Comparison of ENCODE assay signal across 9 cellular contexts in the genomic region with DNA sequence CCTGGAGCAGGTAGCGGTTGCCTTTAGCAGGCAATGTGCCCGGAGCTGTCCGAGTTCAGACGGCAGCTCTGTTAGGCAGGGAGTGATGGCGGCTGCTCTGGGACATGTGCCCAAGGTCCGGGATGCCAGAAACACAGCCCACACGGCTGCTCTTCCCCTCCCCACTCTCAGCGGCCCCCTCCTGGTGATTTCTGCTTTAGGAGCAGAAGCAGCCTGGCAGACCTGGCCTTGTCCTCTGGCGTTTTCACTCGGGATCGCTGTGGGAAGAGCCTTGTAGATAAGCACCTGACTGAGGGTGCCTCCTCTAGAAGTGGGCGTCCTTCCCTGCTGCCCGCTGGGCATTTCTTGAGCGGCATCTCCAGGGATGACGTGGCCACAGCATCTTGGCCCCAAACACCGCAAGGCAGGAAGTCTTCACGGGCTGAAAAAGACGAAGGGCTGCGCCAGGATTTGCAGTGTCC.
A peak's percentile ranks its signal among the peaks of the same experiment; 100 is the strongest.
DNase-seq lines count a peak whose midpoint lies in the region; TF ChIP-seq lines count a peak whose summit lies in the region.
"Had no signal": no experiment of that assay in that cellular context is flagged by ENCODE, and none has a peak within 500 bp of the region (broad histone marks: within the 10 kb centered on the region; RNA-seq: fewer than 3 reads in every experiment).

No MANE protein-coding gene starts in this region.

- no peak overlapping the region for H3K23ac ChIP-seq in mesenchymal stem cell (ENCODE audit: low read length in 2 of 2)

- H3K4me3 ChIP-seq in choroid plexus epithelial cell (ENCODE audit: low read depth, low read length): no peak overlapping the region
- H3K4me3 ChIP-seq in mesenchymal stem cell (ENCODE audit: insufficient read depth in 1 of 2, low read depth in 1 of 2, low read length in 2 of 2): peak overlapping the region in 1 of 2 experiments; percentile 68
- H3K4me3 ChIP-seq in vagina: peak overlapping the region; percentile 25 to 27
- H3K4me3 ChIP-seq: GM12878 had no signal

- no peak overlapping the region for H2BK120ac ChIP-seq in mesenchymal stem cell (ENCODE audit: low read depth, low read length)

- H2BK12ac ChIP-seq in mesenchymal stem cell (ENCODE audit: low read length in 2 of 2): no peak overlapping the region

- H3K27ac ChIP-seq in mesenchymal stem cell (ENCODE audit: low read length, poor library complexity, severe bottlenecking) (no peak overlapping the region), vagina (peak overlapping the region; percentile 17)

- no peak overlapping the region for H2BK5ac ChIP-seq in mesenchymal stem cell (ENCODE audit: low read depth, low read length, poor library complexity, severe bottlenecking)

- H3K4me2 ChIP-seq in mesenchymal stem cell (ENCODE audit: low read length, poor library complexity, severe bottlenecking): no peak overlapping the region

- no peaks in the 10 kb centered on the region for H3K9me3 ChIP-seq in mesenchymal stem cell (ENCODE audit: control insufficient read depth, low read length)
- H3K9me3 ChIP-seq in vagina: no peaks in the 10 kb centered on the region

- WGBS in mesenchymal stem cell: 86% methylated on average over 19 of the region's 19 CpGs

- DNase-seq in M059J (ENCODE audit: low read depth) (peak; percentile 93), choroid plexus epithelial cell (ENCODE audit: low read depth) (peak; percentile 20), mesenchymal stem cell (no peak), vagina (ENCODE audit: extremely low spot score in 2 of 2) (no peak), GF-D8 (lab: John Stamatoyannopoulos, UW) (no peak), GDM1 (lab: John Stamatoyannopoulos, UW) (no peak)
- DNase-seq in activated CD8-positive, alpha-beta memory T cell treated with anti-CD3 and anti-CD28 coated beads, Interleukin-2, amount 50 U/mL, for 4 hours: no peak
- DNase-seq: activated CD4-positive, alpha-beta T cell treated with anti-CD3 and anti-CD28 coated beads, Interleukin-2, amount 50 U/mL, for 48 hours had no signal

- TF ChIP-seq CTCF in choroid plexus epithelial cell (conservative IDR thresholded peaks at IDR 0.05; ENCODE audit: low read depth, low read length) (peak; percentile 23), vagina (IDR thresholded peaks at IDR 0.05) (no peak)

- H3K4ac ChIP-seq in mesenchymal stem cell (ENCODE audit: low read depth in 1 of 2, low read length in 2 of 2): no peak overlapping the region

- TF ChIP-seq POLR2A in vagina (IDR thresholded peaks at IDR 0.05): no peak

- H3K27me3 ChIP-seq in mesenchymal stem cell (ENCODE audit: control insufficient read depth in 1 of 2, insufficient read depth in 1 of 2, low read length in 2 of 2) (no peaks in the 10 kb centered on the region), vagina (no peaks in the 10 kb centered on the region)

- H2AK5ac ChIP-seq in mesenchymal stem cell (ENCODE audit: low read length, severe bottlenecking): no peak overlapping the region

- H3K9ac ChIP-seq in mesenchymal stem cell (ENCODE audit: low read length): peak overlapping the region; percentile 63

- no peak overlapping the region for H4K91ac ChIP-seq in mesenchymal stem cell (ENCODE audit: low read length)

- intact Hi-C loops in vagina (cut with DNase I): no loop called here

- H4K8ac ChIP-seq in mesenchymal stem cell (ENCODE audit: low read length): no peak overlapping the region

- H2BK15ac ChIP-seq in mesenchymal stem cell (ENCODE audit: low read depth, poor library complexity, severe bottlenecking): no peak overlapping the region

- peaks cover 4% of the 10 kb centered on the region for H3K79me1 ChIP-seq in mesenchymal stem cell (replicated peaks; ENCODE audit: low read length, poor library complexity, severe bottlenecking)

- no peak overlapping the region for H3K18ac ChIP-seq in mesenchymal stem cell (ENCODE audit: low read depth in 1 of 2, low read length in 2 of 2)

- H3K14ac ChIP-seq in mesenchymal stem cell (ENCODE audit: low read length in 2 of 2): no peak overlapping the region

- H3K4me1 ChIP-seq in mesenchymal stem cell (ENCODE audit: control insufficient read depth, insufficient read depth, low read depth, low read length) (peaks cover 32% of the 10 kb centered on the region), vagina (peaks cover 16% of the 10 kb centered on the region)

- peaks cover 6 to 9% of the 10 kb centered on the region in 2 experiments for H3K36me3 ChIP-seq in mesenchymal stem cell (ENCODE audit: control insufficient read depth in 1 of 2, insufficient read depth in 2 of 2, low read depth in 1 of 2, low read length in 2 of 2)
- H3K36me3 ChIP-seq in vagina: no peaks in the 10 kb centered on the region

- H2AFZ ChIP-seq in mesenchymal stem cell (ENCODE audit: low read depth, low read length): no peak overlapping the region

Comparison
In these comparisons a context has a peak if more than half of its experiments do, and no peak if none do; other contexts are left out.
1. DNase-seq: peak in M059J (single experiment) and choroid plexus epithelial cell (single experiment); none in mesenchymal stem cell (single experiment), vagina (0 of 2), GF-D8 (single experiment), GDM1 (single experiment) and activated CD8-positive, alpha-beta memory T cell treated with anti-CD3 and anti-CD28 coated beads, Interleukin-2, amount 50 U/mL, for 4 hours (single experiment).